9 cellular contexts compared by ENCODE assay signal in the genomic region with DNA sequence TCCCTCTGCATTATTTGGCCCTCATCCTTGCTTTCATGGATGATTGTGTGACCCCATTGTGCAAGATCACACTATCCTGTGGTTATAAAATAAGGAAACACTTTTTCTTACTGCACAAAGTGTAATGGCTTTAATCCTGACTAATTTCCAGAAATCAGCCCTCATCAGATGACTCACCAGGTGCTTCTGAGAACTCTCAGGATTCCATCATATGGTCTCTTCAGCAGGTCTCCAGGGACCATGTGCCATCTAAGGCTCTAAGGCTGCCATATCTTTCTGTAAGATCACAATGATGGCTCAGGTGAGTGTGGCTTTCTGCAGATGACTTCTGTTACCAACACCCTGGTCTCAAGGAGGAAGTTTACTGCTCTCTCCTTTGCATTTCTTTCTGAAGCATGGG. TPM values are rescaled to one million over a fixed set of nuclear protein-coding genes. Genes with fewer than 3 reads are reported as not detected.
A peak's percentile ranks its signal among the peaks of the same experiment; 100 is the strongest.
DNase-seq lines count a peak whose midpoint lies in the region; ATAC-seq and TF ChIP-seq lines count a peak whose summit lies in the region.
"Had no signal": no experiment of that assay in that cellular context is flagged by ENCODE, and none has a peak within 500 bp of the region (broad histone marks: within the 10 kb centered on the region; RNA-seq: fewer than 3 reads in every experiment).

No MANE protein-coding gene starts in this region.

- H3K27me3 ChIP-seq in dorsolateral prefrontal cortex, result no peaks in the 10 kb centered on the region
- H3K27me3 ChIP-seq in spleen (replicated peaks in 1 of 7), result no peaks in the 10 kb centered on the region
- no peaks in the 10 kb centered on the region for H3K27me3 ChIP-seq in thyroid gland

- H3K27ac ChIP-seq in dorsolateral prefrontal cortex (no peak overlapping the region), spleen (no peak overlapping the region), thyroid gland (no peak overlapping the region)

- H3K4me3 ChIP-seq in dorsolateral prefrontal cortex (no peak overlapping the region), spleen (no peak overlapping the region), thyroid gland (replicated peaks in 1 of 3) (no peak overlapping the region)

- H3K4me1 ChIP-seq in spleen, result no peaks in the 10 kb centered on the region
- H3K4me1 ChIP-seq in thyroid gland, result no peaks in the 10 kb centered on the region

- TF ChIP-seq CTCF in dorsolateral prefrontal cortex (IDR thresholded peaks at IDR 0.05 in 54 of 56, conservative IDR thresholded peaks at IDR 0.05 in 2 of 56; ENCODE audit: low read depth in 1 of 56, partially characterized antibody in 56 of 56) (no peak), spleen (IDR thresholded peaks at IDR 0.05 in 8 of 11, conservative IDR thresholded peaks at IDR 0.05 in 3 of 11) (no peak), thyroid gland (IDR thresholded peaks at IDR 0.05) (no peak)

- no peaks in the 10 kb centered on the region for H3K9me3 ChIP-seq in spleen
- H3K9me3 ChIP-seq in thyroid gland, result no peaks in the 10 kb centered on the region

- TF ChIP-seq POLR2A in spleen (IDR thresholded peaks at IDR 0.05) (no peak), thyroid gland (IDR thresholded peaks at IDR 0.05) (no peak)

- DNase-seq in dermis blood vessel endothelial cell (peak; percentile 5), dorsolateral prefrontal cortex (no peak), NCI-H82 treated with DMSO at 0.1 percent for 48 hours (lab: John Stamatoyannopoulos, UW; ENCODE audit: unreplicated experiment) (no peak), spleen (no peak), thyroid gland (no peak)
- DNase-seq: naive thymus-derived CD4-positive, alpha-beta T cell had no signal

- intact Hi-C loops in dorsolateral prefrontal cortex (cut with DNase I) (no loop called here), spleen (cut with DNase I; ENCODE audit: low total_unique reads) (no loop called here), thyroid gland (cut with DNase I) (no loop called here)

- ATAC-seq in GM18520 (IDR thresholded peaks at IDR 0.05; ENCODE audit: unreplicated experiment), result peak; percentile 88
- ATAC-seq in GM21528 (IDR thresholded peaks at IDR 0.05; ENCODE audit: low FRiP score, unreplicated experiment), result peak; percentile 88
- ATAC-seq in HG03354 (IDR thresholded peaks at IDR 0.05; ENCODE audit: poor library complexity, severe bottlenecking, unreplicated experiment), result peak; percentile 97
- ATAC-seq: naive thymus-derived CD4-positive, alpha-beta T cell had no signal

- H3K36me3 ChIP-seq in spleen (no peaks in the 10 kb centered on the region), thyroid gland (no peaks in the 10 kb centered on the region)

RNA-seq across cellular contexts. Expression of gene FER, which starts 27.3 kb away (rescaled TPM):
- 29.1 and 32.5 TPM in 2 replicates for total RNA-seq in dermis blood vessel endothelial cell
- total RNA-seq in dorsolateral prefrontal cortex, result 10 to 100 TPM; 39.6 to 77.6 (median 61.7) TPM
- total RNA-seq in spleen, result 10 to 100 TPM; 16.7 to 38.8 (median 28.2) TPM
- polyA plus RNA-seq in spleen, result 1 to 10 TPM in 2 of 3 donors, under 1 TPM in 1; 0.96 to 1.5 (median 1.2) TPM
- 10 to 100 TPM; 38.8 to 79.1 (median 45.2) TPM for total RNA-seq in thyroid gland
